28 cellular contexts compared by ENCODE assay signal in the genomic region with DNA sequence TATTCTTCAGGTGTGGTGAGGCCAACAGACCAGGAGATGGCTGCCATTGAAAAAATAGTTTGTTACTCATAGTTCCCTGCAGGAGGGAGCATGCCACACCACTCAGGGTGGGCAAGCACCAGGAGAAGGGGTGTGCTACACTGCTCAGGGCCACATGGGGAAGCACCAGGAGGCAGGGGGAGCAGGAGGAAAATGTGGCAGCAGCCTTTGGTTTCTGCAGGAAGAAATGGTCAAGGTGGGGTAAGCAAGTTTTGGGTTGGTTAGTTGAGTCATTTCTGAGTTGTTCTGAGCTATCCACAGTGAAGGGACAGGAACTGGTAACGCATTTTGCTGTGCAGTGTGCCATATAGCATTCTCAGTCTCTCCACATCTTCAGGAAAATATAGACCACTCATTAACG. TPM values are rescaled to one million over a fixed set of nuclear protein-coding genes. Genes with fewer than 3 reads are reported as not detected.
DNase-seq lines count a peak whose midpoint lies in the region; ATAC-seq and TF ChIP-seq lines count a peak whose summit lies in the region.
"Had no signal": no experiment of that assay in that cellular context is flagged by ENCODE, and none has a peak within 500 bp of the region (broad histone marks: within the 10 kb centered on the region; RNA-seq: fewer than 3 reads in every experiment).

No MANE protein-coding gene starts in this region.

- peaks cover 18% of the 10 kb centered on the region for H3K27me3 Mint-ChIP-seq in activated naive CD8-positive, alpha-beta T cell treated with anti-CD3 and anti-CD28 coated beads, Interleukin-2, amount 10 ng/mL, durations not matched to agents 7 days and 5 days
- H3K27me3 Mint-ChIP-seq in activated naive CD8-positive, alpha-beta T cell treated with anti-CD3 and anti-CD28 coated beads for 36 hours, result peaks cover 11% of the 10 kb centered on the region
- H3K27me3 Mint-ChIP-seq in stimulated activated naive CD8-positive, alpha-beta T cell treated with anti-CD3 and anti-CD28 coated beads, Interleukin-15, amount 100 ng/mL, for 72 hours, result peaks cover 17% of the 10 kb centered on the region
- H3K27me3 Mint-ChIP-seq in naive thymus-derived CD4-positive, alpha-beta T cell, result peaks cover 12 to 15% (median 14%) of the 10 kb centered on the region in 5 donors

- peak overlapping the region; percentile 98 for H3K27ac ChIP-seq in RWPE2 (ENCODE audit: poor library complexity, severe bottlenecking)
- H3K27ac ChIP-seq in esophagus (ENCODE audit: low read depth in 2 of 2, low read length in 1 of 2), result peak overlapping the region; percentile 84 to 89
- no peak overlapping the region for H3K27ac ChIP-seq in naive thymus-derived CD4-positive, alpha-beta T cell (ENCODE audit: low read depth, low read length)
- H3K27ac ChIP-seq: cardiac muscle cell, left lung, stomach, vagina had no signal

- ATAC-seq in activated naive CD8-positive, alpha-beta T cell treated with anti-CD3 and anti-CD28 coated beads, Interleukin-2, amount 10 ng/mL, durations not matched to agents 7 days and 5 days (ENCODE audit: low read depth), result peak; percentile 22
- no peak for ATAC-seq in RWPE2 (ENCODE audit: low read depth)
- ATAC-seq in stimulated activated naive CD8-positive, alpha-beta T cell treated with anti-CD3 and anti-CD28 coated beads, Interleukin-15, amount 100 ng/mL, for 72 hours, result peak; percentile 85
- ATAC-seq in naive thymus-derived CD4-positive, alpha-beta T cell, result no peak
- ATAC-seq in Right ventricle myocardium superior (ENCODE audit: poor library complexity), result no peak
- ATAC-seq: A549; activated CD8-positive, alpha-beta memory T cell treated with anti-CD3 and anti-CD28 coated beads, Interleukin-2, amount 10 ng/mL, durations not matched to agents 7 days and 5 days; WTC11 had no signal

- H3K4me1 ChIP-seq in RWPE2 (ENCODE audit: insufficient read depth, poor library complexity, severe bottlenecking), result peaks cover 51% of the 10 kb centered on the region
- peaks cover 0 to 6% of the 10 kb centered on the region in 2 donors for H3K4me1 ChIP-seq in esophagus (ENCODE audit: control insufficient read depth in 2 of 2, insufficient read depth in 2 of 2, low read length in 1 of 2)
- no peaks in the 10 kb centered on the region for H3K4me1 ChIP-seq in naive thymus-derived CD4-positive, alpha-beta T cell (ENCODE audit: control insufficient read depth in 2 of 2, insufficient read depth in 2 of 2, low read length in 2 of 2)
- H3K4me1 ChIP-seq: left lung, vagina had no signal

- H3K36me3 Mint-ChIP-seq in activated naive CD8-positive, alpha-beta T cell treated with anti-CD3 and anti-CD28 coated beads, Interleukin-2, amount 10 ng/mL, durations not matched to agents 7 days and 5 days, result no peaks in the 10 kb centered on the region
- H3K36me3 Mint-ChIP-seq in activated naive CD8-positive, alpha-beta T cell treated with anti-CD3 and anti-CD28 coated beads for 36 hours, result peaks cover 2% of the 10 kb centered on the region
- no peaks in the 10 kb centered on the region for H3K36me3 Mint-ChIP-seq in naive thymus-derived CD4-positive, alpha-beta T cell
- H3K36me3 Mint-ChIP-seq: activated CD8-positive, alpha-beta memory T cell treated with anti-CD3 and anti-CD28 coated beads, Interleukin-2, amount 10 ng/mL, durations not matched to agents 7 days and 5 days; CD4-positive, CD25-positive, alpha-beta regulatory T cell had no signal

- H3K9me3 ChIP-seq in RWPE2 (ENCODE audit: severe bottlenecking) (no peaks in the 10 kb centered on the region), esophagus (ENCODE audit: control insufficient read depth in 2 of 2, insufficient read depth in 1 of 2, low read depth in 1 of 2, low read length in 1 of 2) (no peaks in the 10 kb centered on the region)
- H3K9me3 ChIP-seq in naive thymus-derived CD4-positive, alpha-beta T cell (ENCODE audit: control insufficient read depth in 2 of 3, low read length in 3 of 3), result no peaks in the 10 kb centered on the region
- H3K9me3 ChIP-seq: A549, left lung, MG63, SJSA1, stomach, vagina had no signal

- POLR2A ChIA-PET in activated naive CD8-positive, alpha-beta T cell treated with anti-CD3 and anti-CD28 coated beads, Interleukin-2, amount 10 ng/mL, durations not matched to agents 7 days and 5 days (lab: Charles Lee), result no interaction called here
- POLR2A ChIA-PET in naive thymus-derived CD4-positive, alpha-beta T cell (lab: Charles Lee), result no interaction called here

- H3K27ac Mint-ChIP-seq in activated naive CD8-positive, alpha-beta T cell treated with anti-CD3 and anti-CD28 coated beads, Interleukin-2, amount 10 ng/mL, durations not matched to agents 7 days and 5 days, result no peak overlapping the region
- no peak overlapping the region for H3K27ac Mint-ChIP-seq in activated naive CD8-positive, alpha-beta T cell treated with anti-CD3 and anti-CD28 coated beads for 36 hours
- no peak overlapping the region for H3K27ac Mint-ChIP-seq in stimulated activated naive CD8-positive, alpha-beta T cell treated with anti-CD3 and anti-CD28 coated beads, Interleukin-15, amount 100 ng/mL, for 72 hours
- H3K27ac Mint-ChIP-seq in naive thymus-derived CD4-positive, alpha-beta T cell, result no peak overlapping the region
- H3K27ac Mint-ChIP-seq: activated CD8-positive, alpha-beta memory T cell treated with anti-CD3 and anti-CD28 coated beads, Interleukin-2, amount 10 ng/mL, durations not matched to agents 7 days and 5 days; CD4-positive, CD25-positive, alpha-beta regulatory T cell; WTC11 had no signal

- H3K27me3 ChIP-seq in RWPE2 (ENCODE audit: insufficient read depth, poor library complexity, severe bottlenecking), result no peaks in the 10 kb centered on the region
- H3K27me3 ChIP-seq in esophagus (ENCODE audit: control insufficient read depth in 1 of 2, insufficient read depth in 2 of 2, low read length in 2 of 2), result no peaks in the 10 kb centered on the region
- no peaks in the 10 kb centered on the region for H3K27me3 ChIP-seq in naive thymus-derived CD4-positive, alpha-beta T cell (ENCODE audit: control insufficient read depth in 2 of 2, insufficient read depth in 2 of 2, low read length in 2 of 2)
- H3K27me3 ChIP-seq: cardiac muscle cell, MG63, SJSA1, stomach, vagina had no signal

- H3K4me3 Mint-ChIP-seq in activated naive CD8-positive, alpha-beta T cell treated with anti-CD3 and anti-CD28 coated beads, Interleukin-2, amount 10 ng/mL, durations not matched to agents 7 days and 5 days, result no peak overlapping the region
- H3K4me3 Mint-ChIP-seq in activated naive CD8-positive, alpha-beta T cell treated with anti-CD3 and anti-CD28 coated beads for 36 hours, result no peak overlapping the region
- H3K4me3 Mint-ChIP-seq in stimulated activated naive CD8-positive, alpha-beta T cell treated with anti-CD3 and anti-CD28 coated beads, Interleukin-15, amount 100 ng/mL, for 72 hours, result no peak overlapping the region
- H3K4me3 Mint-ChIP-seq in naive thymus-derived CD4-positive, alpha-beta T cell, result no peak overlapping the region
- H3K4me3 Mint-ChIP-seq: activated CD8-positive, alpha-beta memory T cell treated with anti-CD3 and anti-CD28 coated beads, Interleukin-2, amount 10 ng/mL, durations not matched to agents 7 days and 5 days; CD4-positive, CD25-positive, alpha-beta regulatory T cell; WTC11 had no signal

- H3K36me3 ChIP-seq in RWPE2 (ENCODE audit: low read depth) (no peaks in the 10 kb centered on the region), esophagus (ENCODE audit: control insufficient read depth in 2 of 2, insufficient read depth in 2 of 2, low read length in 1 of 2) (no peaks in the 10 kb centered on the region)
- H3K36me3 ChIP-seq in naive thymus-derived CD4-positive, alpha-beta T cell (ENCODE audit: control insufficient read depth in 2 of 3, insufficient read depth in 3 of 3, low read length in 3 of 3), result no peaks in the 10 kb centered on the region
- H3K36me3 ChIP-seq: cardiac muscle cell, left lung, MG63, SJSA1, stomach, vagina had no signal

- H3K4me3 ChIP-seq in RWPE2 (ENCODE audit: severe bottlenecking), result no peak overlapping the region
- H3K4me3 ChIP-seq in esophagus (ENCODE audit: low read depth in 1 of 2, low read length in 2 of 2), result no peak overlapping the region
- H3K4me3 ChIP-seq in naive thymus-derived CD4-positive, alpha-beta T cell (ENCODE audit: low read length), result no peak overlapping the region
- H3K4me3 ChIP-seq: A549, cardiac muscle cell, left lung, MG63, SJSA1, stomach, vagina had no signal

- TF ChIP-seq CTCF in RWPE2 (IDR thresholded peaks at IDR 0.05; ENCODE audit: poor library complexity, severe bottlenecking), result no peak

- DNase-seq in activated naive CD8-positive, alpha-beta T cell treated with anti-CD3 and anti-CD28 coated beads, Interleukin-2, amount 10 ng/mL, durations not matched to agents 7 days and 5 days, result no peak
- no peak for DNase-seq in activated naive CD8-positive, alpha-beta T cell treated with anti-CD3 and anti-CD28 coated beads for 36 hours
- no peak for DNase-seq in RWPE2 (ENCODE audit: low spot score)
- DNase-seq in stimulated activated naive CD8-positive, alpha-beta T cell treated with anti-CD3 and anti-CD28 coated beads, Interleukin-15, amount 100 ng/mL, for 72 hours, result peak in 1 of 2 donors; percentile 17
- DNase-seq in naive thymus-derived CD4-positive, alpha-beta T cell, result no peak
- DNase-seq in stimulated activated CD4-positive, alpha-beta T cell treated with anti-CD3 and anti-CD28 coated beads, Interleukin-4, amount 100 ng/mL, for 1 hour, result no peak
- DNase-seq in Right ventricle myocardium superior, result no peak
- DNase-seq: activated CD4-positive, alpha-beta T cell treated with anti-CD3 and anti-CD28 coated beads, Interleukin-2, amount 50 U/mL, for 1 hour; activated CD8-positive, alpha-beta memory T cell treated with anti-CD3 and anti-CD28 coated beads, Interleukin-2, amount 10 ng/mL, durations not matched to agents 7 days and 5 days; activated naive CD4-positive, alpha-beta T cell treated with Interleukin-2 at 50 U/mL for 16 hours; activated T-cell treated with anti-CD3 and anti-CD28 coated beads, Interleukin-2, amount 50 U/mL, for 48 hours; amygdala; CD4-positive, CD25-positive, alpha-beta regulatory T cell; KG1; left lung; MG63; NCI-H1417 treated with DMSO at 0.1 percent for 48 hours; NCI-H2081; NCI-H526; small intestine; stomach had no signal

- CTCF ChIA-PET in naive thymus-derived CD4-positive, alpha-beta T cell (lab: Charles Lee), result no interaction called here

- intact Hi-C loops in naive thymus-derived CD4-positive, alpha-beta T cell (cut with micrococcal nuclease), result no loop called here
- intact Hi-C loops in Right ventricle myocardium superior (cut with DNase I), result no loop called here

- peaks cover 2% of the 10 kb centered on the region for H3K9me3 Mint-ChIP-seq in activated naive CD8-positive, alpha-beta T cell treated with anti-CD3 and anti-CD28 coated beads, Interleukin-2, amount 10 ng/mL, durations not matched to agents 7 days and 5 days
- H3K9me3 Mint-ChIP-seq in activated naive CD8-positive, alpha-beta T cell treated with anti-CD3 and anti-CD28 coated beads for 36 hours, result peaks cover 7% of the 10 kb centered on the region
- peaks cover 6 to 7% of the 10 kb centered on the region in 2 donors for H3K9me3 Mint-ChIP-seq in stimulated activated naive CD8-positive, alpha-beta T cell treated with anti-CD3 and anti-CD28 coated beads, Interleukin-15, amount 100 ng/mL, for 72 hours
- peaks cover 0 to 9% (median 4%) of the 10 kb centered on the region in 11 donors for H3K9me3 Mint-ChIP-seq in naive thymus-derived CD4-positive, alpha-beta T cell

- peaks cover 7% of the 10 kb centered on the region for H3K4me1 Mint-ChIP-seq in activated naive CD8-positive, alpha-beta T cell treated with anti-CD3 and anti-CD28 coated beads, Interleukin-2, amount 10 ng/mL, durations not matched to agents 7 days and 5 days
- H3K4me1 Mint-ChIP-seq in activated naive CD8-positive, alpha-beta T cell treated with anti-CD3 and anti-CD28 coated beads for 36 hours, result peaks cover 9% of the 10 kb centered on the region
- peaks cover 13% of the 10 kb centered on the region for H3K4me1 Mint-ChIP-seq in stimulated activated naive CD8-positive, alpha-beta T cell treated with anti-CD3 and anti-CD28 coated beads, Interleukin-15, amount 100 ng/mL, for 72 hours
- peaks cover 0 to 2% (median 0%) of the 10 kb centered on the region in 7 donors for H3K4me1 Mint-ChIP-seq in naive thymus-derived CD4-positive, alpha-beta T cell
- H3K4me1 Mint-ChIP-seq: CD4-positive, CD25-positive, alpha-beta regulatory T cell; WTC11 had no signal

- 72 to 77% methylated on average over 2 of the region's 2 CpGs for WGBS in esophagus, 2 donors

RNA-seq across cellular contexts. Expression of gene FGFBP1, which starts 23.8 kb away (rescaled TPM):
- not detected for total RNA-seq in activated naive CD8-positive, alpha-beta T cell treated with anti-CD3 and anti-CD28 coated beads, Interleukin-2, amount 10 ng/mL, durations not matched to agents 7 days and 5 days
- not detected for total RNA-seq in activated naive CD8-positive, alpha-beta T cell treated with anti-CD3 and anti-CD28 coated beads for 36 hours
- polyA plus RNA-seq in esophagus, result 100 to 1,000 TPM; 178 to 533 TPM
- total RNA-seq in naive thymus-derived CD4-positive, alpha-beta T cell, result not detected
- polyA plus RNA-seq in naive thymus-derived CD4-positive, alpha-beta T cell, result not detected
- not detected for total RNA-seq in Right ventricle myocardium superior
- total RNA-seq: activated CD8-positive, alpha-beta memory T cell treated with anti-CD3 and anti-CD28 coated beads, Interleukin-2, amount 10 ng/mL, durations not matched to agents 7 days and 5 days; cardiac muscle cell; CD4-positive, CD25-positive, alpha-beta regulatory T cell; SJSA1; WTC11 had no signal
- polyA plus RNA-seq: cardiac muscle cell; CD4-positive, CD25-positive, alpha-beta regulatory T cell had no signal

RNA-seq across cellular contexts. Expression of gene FGFBP2, which starts 48.2 kb away (rescaled TPM):
- total RNA-seq in activated naive CD8-positive, alpha-beta T cell treated with anti-CD3 and anti-CD28 coated beads, Interleukin-2, amount 10 ng/mL, durations not matched to agents 7 days and 5 days, result 10 to 100 TPM; 23.9 to 25.0 TPM
- 1 to 10 TPM; 8.6 to 8.9 TPM for total RNA-seq in activated naive CD8-positive, alpha-beta T cell treated with anti-CD3 and anti-CD28 coated beads for 36 hours
- under 1 TPM in 1 of 2 donors, not detected in 1; 0.61 TPM for polyA plus RNA-seq in esophagus
- 10 to 100 TPM in 1 of 5 experiments, 1 to 10 TPM in 4; 1.2 to 54.8 (median 4.5) TPM for total RNA-seq in naive thymus-derived CD4-positive, alpha-beta T cell
- polyA plus RNA-seq in naive thymus-derived CD4-positive, alpha-beta T cell, result 1 to 10 TPM; 1.3 to 2.7 TPM
- total RNA-seq in Right ventricle myocardium superior, result 2.0 TPM
- total RNA-seq: cardiac muscle cell, H1, SJSA1 had no signal
- polyA plus RNA-seq: A549, cardiac muscle cell had no signal

Comparison
In these comparisons a context has a peak if more than half of its experiments do, and no peak if none do; other contexts are left out.
1. ATAC-seq: peak in activated naive CD8-positive, alpha-beta T cell treated with anti-CD3 and anti-CD28 coated beads, Interleukin-2, amount 10 ng/mL, durations not matched to agents 7 days and 5 days (single experiment) and stimulated activated naive CD8-positive, alpha-beta T cell treated with anti-CD3 and anti-CD28 coated beads, Interleukin-15, amount 100 ng/mL, for 72 hours (single experiment); none in RWPE2 (single experiment), naive thymus-derived CD4-positive, alpha-beta T cell (single experiment) and Right ventricle myocardium superior (single experiment).